In genomic region chr4:10608501-10609219, GRCh38 we compare ENCODE assay signal across 26 cellular contexts.
A peak's percentile ranks its signal among the peaks of the same experiment; 100 is the strongest.
DNase-seq lines count a peak whose midpoint lies in the region; ATAC-seq, FAIRE-seq and TF ChIP-seq lines count a peak whose summit lies in the region.
"Had no signal": no experiment of that assay in that cellular context is flagged by ENCODE, and none has a peak within 500 bp of the region (broad histone marks: within the 10 kb centered on the region; RNA-seq: fewer than 3 reads in every experiment).

No MANE protein-coding gene starts in this region.

- H4K5ac ChIP-seq in IMR-90 (ENCODE audit: low read depth, low read length) (peak overlapping the region; percentile 44; the same call in 1 of the 2 replicates), H1 (ENCODE audit: insufficient read length, low read depth, low read length) (no peak overlapping the region)

- H2BK5ac ChIP-seq in IMR-90 (ENCODE audit: low read depth, low read length, poor library complexity, severe bottlenecking) (peak overlapping the region; percentile 54), H1 (ENCODE audit: low read depth, low read length) (no peak overlapping the region), trophoblast cell (ENCODE audit: low read depth, low read length, poor library complexity) (no peak overlapping the region)

- TF ChIP-seq RAD21 in IMR-90 (IDR thresholded peaks at IDR 0.05; ENCODE audit: low read length) (no peak), H1 (IDR thresholded peaks at IDR 0.05 in 1 of 2, conservative IDR thresholded peaks at IDR 0.05 in 1 of 2; ENCODE audit: low read depth in 2 of 2, low read length in 2 of 2) (no peak)

- H4K20me1 ChIP-seq in IMR-90 (ENCODE audit: insufficient read depth, low read length) (no peaks in the 10 kb centered on the region), H1 (replicated peaks in 1 of 2; ENCODE audit: control insufficient read depth in 1 of 2, insufficient read depth in 2 of 2, low read length in 2 of 2) (no peaks in the 10 kb centered on the region)
- H4K20me1 ChIP-seq: BLaER1 had no signal

- H2BK15ac ChIP-seq in IMR-90 (ENCODE audit: low read depth, low read length) (peak overlapping the region; percentile 96; the same call in 2 of the 3 replicates), H1 (ENCODE audit: low read length) (no peak overlapping the region)

- H4K91ac ChIP-seq in IMR-90 (ENCODE audit: insufficient read depth, low read depth, low read length) (peak overlapping the region; percentile 66), H1 (replicated peaks; ENCODE audit: insufficient read length, low read length) (no peak overlapping the region), trophoblast cell (ENCODE audit: low read depth, low read length) (peak overlapping the region; percentile 11)

- H3K9me1 ChIP-seq in IMR-90 (ENCODE audit: insufficient read depth, low read length), result peaks cover 21% of the 10 kb centered on the region

- H3K56ac ChIP-seq in IMR-90 (ENCODE audit: extremely low read depth, insufficient read depth, low read length), result no peak overlapping the region
- H3K56ac ChIP-seq in H1 (replicated peaks; ENCODE audit: insufficient read length, low read depth, low read length), result no peak overlapping the region

- no TSS peak for BruUV-seq in IMR-90 (replicated peaks; lab: Mats Ljungman, UMichigan)

- H3K4me1 Mint-ChIP-seq in activated naive CD4-positive, alpha-beta T cell treated with anti-CD3 and anti-CD28 coated beads, Interleukin-2, amount 10 ng/mL, durations not matched to agents 7 days and 5 days, result no peaks in the 10 kb centered on the region
- no peaks in the 10 kb centered on the region for H3K4me1 Mint-ChIP-seq in activated naive CD4-positive, alpha-beta T cell treated with anti-CD3 and anti-CD28 coated beads for 36 hours (ENCODE audit: low read depth)

- DNase-seq in IMR-90, result peak; percentile 18
- no peak for DNase-seq in H1 (ENCODE audit: low read depth in 1 of 2, low spot score in 2 of 2)
- DNase-seq in trophoblast cell, result peak; percentile 87 to 93
- no peak for DNase-seq in activated naive CD4-positive, alpha-beta T cell treated with anti-CD3 and anti-CD28 coated beads, Interleukin-2, amount 10 ng/mL, durations not matched to agents 7 days and 5 days
- DNase-seq in activated naive CD4-positive, alpha-beta T cell treated with anti-CD3 and anti-CD28 coated beads for 36 hours, result no peak
- no peak for DNase-seq in effector memory CD4-positive, alpha-beta T cell
- DNase-seq: 8988T; CD4-positive, CD25-positive, alpha-beta regulatory T cell; DMS153; DND-41; Karpas-422; NCI-H1092; NCI-H1417 treated with DMSO at 0.1 percent for 48 hours; NCI-H187; NCI-H2107; NCI-H446; NCI-H526; NCI-H82; NK-92 treated with Interleukin-12 subunit alpha and Interleukin-12 subunit beta, amount 100 ng/mL, for 24 hours; PC-9; SJCRH30 had no signal

- H3K27me3 ChIP-seq in IMR-90 (ENCODE audit: control insufficient read depth, insufficient read depth, low read length), result no peaks in the 10 kb centered on the region
- H3K27me3 ChIP-seq in H1 (replicated peaks in 1 of 4; ENCODE audit: control insufficient read depth in 3 of 4, extremely low read depth in 1 of 4, insufficient read depth in 3 of 4, low read length in 3 of 4), result no peaks in the 10 kb centered on the region
- H3K27me3 ChIP-seq in trophoblast cell (ENCODE audit: insufficient read depth, low read length), result no peaks in the 10 kb centered on the region
- H3K27me3 ChIP-seq in effector memory CD4-positive, alpha-beta T cell (replicated peaks; ENCODE audit: control insufficient read depth, insufficient read depth, low read length, poor library complexity, severe bottlenecking), result no peaks in the 10 kb centered on the region
- H3K27me3 ChIP-seq: BLaER1, SJCRH30 had no signal

- in situ Hi-C loops in IMR-90 (cut with MboI; ENCODE audit: low sequenced_read_pairs), result no loop called here

- H4K12ac ChIP-seq in trophoblast cell (ENCODE audit: low read depth, low read length), result no peak overlapping the region

- no peaks in the 10 kb centered on the region for H3K36me3 ChIP-seq in IMR-90 (ENCODE audit: control insufficient read depth, insufficient read depth, low read length)
- no peaks in the 10 kb centered on the region for H3K36me3 ChIP-seq in H1 (ENCODE audit: control insufficient read depth in 2 of 4, insufficient read depth in 4 of 4, low read length in 3 of 4)
- H3K36me3 ChIP-seq in trophoblast cell (ENCODE audit: control insufficient read depth in 1 of 2, insufficient read depth in 2 of 2, low read length in 2 of 2), result no peaks in the 10 kb centered on the region
- H3K36me3 ChIP-seq in effector memory CD4-positive, alpha-beta T cell (ENCODE audit: control insufficient read depth, insufficient read depth, low read length), result no peaks in the 10 kb centered on the region
- H3K36me3 ChIP-seq: BLaER1, SJCRH30 had no signal

- no peak for FAIRE-seq in H1 (lab: Jason Lieb, UNC)
- FAIRE-seq: GM19239 had no signal

- H3K4ac ChIP-seq in IMR-90 (ENCODE audit: low read depth, low read length) (peak overlapping the region; percentile 26), H1 (replicated peaks; ENCODE audit: insufficient read length, low read depth, low read length) (no peak overlapping the region), trophoblast cell (ENCODE audit: low read depth, low read length) (no peak overlapping the region)

- no peak overlapping the region for H2AK9ac ChIP-seq in IMR-90 (replicated peaks; ENCODE audit: low read depth, low read length, poor library complexity)

- H3K9ac ChIP-seq in IMR-90 (ENCODE audit: low read depth, low read length) (no peak overlapping the region), H1 (replicated peaks in 1 of 4; ENCODE audit: extremely low read depth in 1 of 4, low read depth in 3 of 4, low read length in 3 of 4) (no peak overlapping the region), trophoblast cell (ENCODE audit: low read length) (no peak overlapping the region)
- H3K9ac ChIP-seq: BLaER1 had no signal

- no peak for TF ChIP-seq EP300 in H1 (IDR thresholded peaks at IDR 0.05; ENCODE audit: borderline replicate concordance in 1 of 2, low read depth in 2 of 2, low read length in 2 of 2)

- H3K4me1 ChIP-seq in IMR-90 (ENCODE audit: control insufficient read depth, insufficient read depth, low read length) (peaks cover 17% of the 10 kb centered on the region), H1 (replicated peaks in 1 of 4; ENCODE audit: control insufficient read depth in 3 of 4, insufficient read depth in 4 of 4, low read length in 3 of 4) (no peaks in the 10 kb centered on the region), trophoblast cell (ENCODE audit: control insufficient read depth in 1 of 2, insufficient read depth in 2 of 2, low read length in 2 of 2) (peaks cover 16 to 26% of the 10 kb centered on the region in 2 experiments)
- no peaks in the 10 kb centered on the region for H3K4me1 ChIP-seq in effector memory CD4-positive, alpha-beta T cell (ENCODE audit: control insufficient read depth, insufficient read depth, low read length, poor library complexity, severe bottlenecking)

- H3K79me2 ChIP-seq in H1 (ENCODE audit: control insufficient read depth in 1 of 2, insufficient read depth in 2 of 2, low read length in 2 of 2), result no peaks in the 10 kb centered on the region
- no peaks in the 10 kb centered on the region for H3K79me2 ChIP-seq in trophoblast cell (ENCODE audit: control insufficient read depth, insufficient read depth, low read length, poor library complexity)

- H3K4me2 ChIP-seq in IMR-90 (ENCODE audit: low read depth, low read length) (no peak overlapping the region), H1 (ENCODE audit: insufficient read depth in 1 of 2, low read depth in 2 of 2, low read length in 2 of 2) (no peak overlapping the region), trophoblast cell (ENCODE audit: low read length) (no peak overlapping the region)
- H3K4me2 ChIP-seq: BLaER1, PC-9 had no signal

- H3K4me3 Mint-ChIP-seq in activated naive CD4-positive, alpha-beta T cell treated with anti-CD3 and anti-CD28 coated beads, Interleukin-2, amount 10 ng/mL, durations not matched to agents 7 days and 5 days, result no peak overlapping the region
- no peak overlapping the region for H3K4me3 Mint-ChIP-seq in activated naive CD4-positive, alpha-beta T cell treated with anti-CD3 and anti-CD28 coated beads for 36 hours
- H3K4me3 Mint-ChIP-seq: CD4-positive, CD25-positive, alpha-beta regulatory T cell had no signal

- peaks cover 4% of the 10 kb centered on the region for H3K27me3 Mint-ChIP-seq in activated naive CD4-positive, alpha-beta T cell treated with anti-CD3 and anti-CD28 coated beads, Interleukin-2, amount 10 ng/mL, durations not matched to agents 7 days and 5 days
- H3K27me3 Mint-ChIP-seq in activated naive CD4-positive, alpha-beta T cell treated with anti-CD3 and anti-CD28 coated beads for 36 hours (ENCODE audit: low read depth), result no peaks in the 10 kb centered on the region
- H3K27me3 Mint-ChIP-seq: CD4-positive, CD25-positive, alpha-beta regulatory T cell had no signal

- intact Hi-C loops in IMR-90 (cut with micrococcal nuclease), result no loop called here
- intact Hi-C loops in activated naive CD4-positive, alpha-beta T cell treated with anti-CD3 and anti-CD28 coated beads for 36 hours (cut with micrococcal nuclease), result no loop called here

- TF ChIP-seq POLR2A in IMR-90 (IDR thresholded peaks at IDR 0.05; ENCODE audit: low read depth, low read length), result no peak
- no peak for TF ChIP-seq POLR2A in H1 (IDR thresholded peaks at IDR 0.05; ENCODE audit: control extremely low read depth in 1 of 2, low read depth in 2 of 2, low read length in 2 of 2)

- H3K9me3 Mint-ChIP-seq in activated naive CD4-positive, alpha-beta T cell treated with anti-CD3 and anti-CD28 coated beads, Interleukin-2, amount 10 ng/mL, durations not matched to agents 7 days and 5 days, result no peaks in the 10 kb centered on the region
- H3K9me3 Mint-ChIP-seq in activated naive CD4-positive, alpha-beta T cell treated with anti-CD3 and anti-CD28 coated beads for 36 hours, result no peaks in the 10 kb centered on the region

- H4K8ac ChIP-seq in IMR-90 (ENCODE audit: low read depth in 2 of 2, low read length in 2 of 2) (peak overlapping the region; percentile 13 to 45; a peak in 1 of 4 replicates), H1 (ENCODE audit: extremely low read depth, insufficient read depth, low read length) (no peak overlapping the region), trophoblast cell (ENCODE audit: low read depth, low read length) (no peak overlapping the region)

- CTCF ChIA-PET in IMR-90 (lab: Yijun Ruan, JAX) (no interaction called here), H1 (lab: Charles Lee; ENCODE audit: partially characterized antibody) (interaction anchor here (0.8 to 1.2 kb wide), 4 partner anchors 9 to 816 kb away, joined by 3 to 5 read pairs (median 3); no protein-coding TSS in a partner anchor)
- CTCF ChIA-PET in activated naive CD4-positive, alpha-beta T cell treated with anti-CD3 and anti-CD28 coated beads, Interleukin-2, amount 10 ng/mL, durations not matched to agents 7 days and 5 days (lab: Charles Lee), result no interaction called here
- CTCF ChIA-PET in activated naive CD4-positive, alpha-beta T cell treated with anti-CD3 and anti-CD28 coated beads for 36 hours (lab: Charles Lee), result no interaction called here

- no peaks in the 10 kb centered on the region for H3K36me3 Mint-ChIP-seq in activated naive CD4-positive, alpha-beta T cell treated with anti-CD3 and anti-CD28 coated beads, Interleukin-2, amount 10 ng/mL, durations not matched to agents 7 days and 5 days
- no peaks in the 10 kb centered on the region for H3K36me3 Mint-ChIP-seq in activated naive CD4-positive, alpha-beta T cell treated with anti-CD3 and anti-CD28 coated beads for 36 hours (ENCODE audit: low read depth)

- peak overlapping the region; percentile 69 for H2AK5ac ChIP-seq in IMR-90 (ENCODE audit: low read depth, low read length)
- no peak overlapping the region for H2AK5ac ChIP-seq in H1 (ENCODE audit: low read depth, low read length)
- no peak overlapping the region for H2AK5ac ChIP-seq in trophoblast cell (ENCODE audit: low read length)

- H3K23ac ChIP-seq in IMR-90 (ENCODE audit: low read depth, low read length) (no peak overlapping the region), H1 (ENCODE audit: insufficient read length) (no peak overlapping the region), trophoblast cell (ENCODE audit: low read length) (no peak overlapping the region)

- H2AFZ ChIP-seq in IMR-90 (replicated peaks; ENCODE audit: low read length, poor library complexity) (no peak overlapping the region), H1 (ENCODE audit: low read length) (peak overlapping the region; percentile 44; the same call in 1 of the 2 replicates), trophoblast cell (ENCODE audit: insufficient read depth, low read length, poor library complexity) (no peak overlapping the region)
- H2AFZ ChIP-seq: PC-9 had no signal

- TF ChIP-seq CTCF in IMR-90 (conservative IDR thresholded peaks at IDR 0.05; ENCODE audit: low read depth, low read length) (no peak), VCaP (conservative IDR thresholded peaks at IDR 0.05) (no peak), H1 (IDR thresholded peaks at IDR 0.05; ENCODE audit: control extremely low read depth in 1 of 3, insufficient read depth in 1 of 3, low read depth in 1 of 3, low read length in 3 of 3) (no peak)

- peak overlapping the region; percentile 83 for H2BK120ac ChIP-seq in IMR-90 (ENCODE audit: low read depth, low read length)
- H2BK120ac ChIP-seq in H1 (replicated peaks; ENCODE audit: low read depth, low read length), result no peak overlapping the region
- peak overlapping the region; percentile 44 for H2BK120ac ChIP-seq in trophoblast cell (ENCODE audit: insufficient read depth, low read length, poor library complexity)

- H3K23me2 ChIP-seq in H1 (ENCODE audit: low read depth, low read length), result no peaks in the 10 kb centered on the region

- ATAC-seq in IMR-90 (ENCODE audit: low read depth), result no peak
- ATAC-seq: HCT116, Right ventricle myocardium inferior had no signal

- H3K18ac ChIP-seq in IMR-90 (ENCODE audit: low read depth, low read length) (peak overlapping the region; percentile 70; the same call in 1 of the 2 replicates), H1 (ENCODE audit: extremely low read depth, low read length) (no peak overlapping the region), trophoblast cell (ENCODE audit: low read length) (no peak overlapping the region)

- no peak overlapping the region for H3K27ac Mint-ChIP-seq in activated naive CD4-positive, alpha-beta T cell treated with anti-CD3 and anti-CD28 coated beads, Interleukin-2, amount 10 ng/mL, durations not matched to agents 7 days and 5 days
- H3K27ac Mint-ChIP-seq in activated naive CD4-positive, alpha-beta T cell treated with anti-CD3 and anti-CD28 coated beads for 36 hours, result no peak overlapping the region
- H3K27ac Mint-ChIP-seq: CD4-positive, CD25-positive, alpha-beta regulatory T cell had no signal

- dilution Hi-C loops in IMR-90 (cut with HindIII; ENCODE audit: low sequenced_read_pairs, unreplicated experiment), result no loop called here

- H3K27ac ChIP-seq in IMR-90 (ENCODE audit: insufficient read depth, low read length) (no peak overlapping the region), VCaP (peak overlapping the region; percentile 83), H1 (ENCODE audit: low read depth, low read length) (no peak overlapping the region), trophoblast cell (ENCODE audit: low read depth, low read length) (no peak overlapping the region)
- H3K27ac ChIP-seq in effector memory CD4-positive, alpha-beta T cell (ENCODE audit: insufficient read depth, low read length, poor library complexity, severe bottlenecking), result no peak overlapping the region
- H3K27ac ChIP-seq: BLaER1, PC-9, SJCRH30 had no signal

- WGBS in IMR-90 (ENCODE audit: extremely low coverage in 2 of 2, insufficient read length in 1 of 2), 2 experiments, result 93% methylated on average over 4 of the region's 10 CpGs; no CpG with 5 or more reads in 1 of the 2 experiments
- WGBS in H1 (ENCODE audit: extremely low coverage in 1 of 2, insufficient coverage in 1 of 2, insufficient read length in 1 of 2, insufficient replicate concordance in 2 of 2, low coverage in 1 of 2, low lambda C conversion rate in 2 of 2, missing lambda C conversion rate in 1 of 2), 2 experiments, result 86% methylated on average over 10 of the region's 10 CpGs; no CpG with 5 or more reads in 1 of the 2 experiments
- no CpG with 5 or more reads among the region's 10 CpGs for WGBS in trophoblast cell (ENCODE audit: extremely low coverage, insufficient coverage, insufficient read length)

- no peaks in the 10 kb centered on the region for H3K79me1 ChIP-seq in IMR-90 (ENCODE audit: low read depth in 1 of 2, low read length in 2 of 2)
- H3K79me1 ChIP-seq in H1 (ENCODE audit: low read depth, low read length), result no peaks in the 10 kb centered on the region
- peaks cover 26% of the 10 kb centered on the region for H3K79me1 ChIP-seq in trophoblast cell (ENCODE audit: low read length)

- POLR2A ChIA-PET in IMR-90 (lab: Charles Lee; ENCODE audit: unreplicated experiment), result interaction anchor here (0.6 kb wide), 1 partner anchor 15 kb away, joined by 3 read pairs; no protein-coding TSS in a partner anchor
- POLR2A ChIA-PET in H1 (lab: Charles Lee; ENCODE audit: partially characterized antibody), result no interaction called here

- H2BK12ac ChIP-seq in H1 (ENCODE audit: low read depth, low read length) (no peak overlapping the region), trophoblast cell (ENCODE audit: low read length) (peak overlapping the region; percentile 16)

- H2BK20ac ChIP-seq in IMR-90 (ENCODE audit: low read depth, low read length) (peak overlapping the region; percentile 75; the same call in 1 of the 2 replicates), H1 (ENCODE audit: low read length) (no peak overlapping the region)

- H3K9me3 ChIP-seq in IMR-90 (ENCODE audit: control insufficient read depth, insufficient read depth, low read length) (no peaks in the 10 kb centered on the region), H1 (ENCODE audit: insufficient read depth in 2 of 2, low read depth in 1 of 2, low read length in 1 of 2) (no peaks in the 10 kb centered on the region), trophoblast cell (ENCODE audit: insufficient read depth, low read depth, low read length) (no peaks in the 10 kb centered on the region)
- no peaks in the 10 kb centered on the region for H3K9me3 ChIP-seq in effector memory CD4-positive, alpha-beta T cell (ENCODE audit: control insufficient read depth, low read length)
- H3K9me3 ChIP-seq: BLaER1, SJCRH30 had no signal

- peak overlapping the region; percentile 64; the same call in 1 of the 2 replicates for H3K14ac ChIP-seq in IMR-90 (replicated peaks; ENCODE audit: low read depth, low read length)
- H3K14ac ChIP-seq in H1 (ENCODE audit: insufficient read length), result no peak overlapping the region
- H3K14ac ChIP-seq in trophoblast cell (ENCODE audit: low read length), result peak overlapping the region; percentile 17

- H3K4me3 ChIP-seq in IMR-90 (ENCODE audit: insufficient read depth, low read depth, low read length), result no peak overlapping the region
- no peak overlapping the region for H3K4me3 ChIP-seq in H1 (ENCODE audit: extremely low read depth in 1 of 4, insufficient read depth in 2 of 4, low read depth in 3 of 4, low read length in 4 of 4)
- H3K4me3 ChIP-seq in trophoblast cell (ENCODE audit: low read depth, low read length), result no peak overlapping the region
- no peak overlapping the region for H3K4me3 ChIP-seq in effector memory CD4-positive, alpha-beta T cell (ENCODE audit: insufficient read depth, low read depth, low read length, poor library complexity, severe bottlenecking)
- H3K4me3 ChIP-seq: BLaER1, PC-9, SJCRH30 had no signal

Comparison
In these comparisons a context has a peak if more than half of its experiments do, and no peak if none do; other contexts are left out.
1. DNase-seq: peak in IMR-90 (single experiment) and trophoblast cell (2 of 2); none in H1 (0 of 2), activated naive CD4-positive, alpha-beta T cell treated with anti-CD3 and anti-CD28 coated beads, Interleukin-2, amount 10 ng/mL, durations not matched to agents 7 days and 5 days (single experiment), activated naive CD4-positive, alpha-beta T cell treated with anti-CD3 and anti-CD28 coated beads for 36 hours (single experiment) and effector memory CD4-positive, alpha-beta T cell (0 of 3).
2. H4K8ac ChIP-seq: peak in IMR-90 (2 of 2); none in H1 (single experiment) and trophoblast cell (single experiment).